Comparison of ENCODE assay signal across 10 cellular contexts in genomic region chr15:96336643-96337353, GRCh38. TPM values are rescaled to one million over a fixed set of nuclear protein-coding genes. Genes with fewer than 3 reads are reported as not detected.
DNase-seq lines count a peak whose midpoint lies in the region; ATAC-seq, FAIRE-seq and TF ChIP-seq lines count a peak whose summit lies in the region.
"Had no signal": no experiment of that assay in that cellular context is flagged by ENCODE, and none has a peak within 500 bp of the region (broad histone marks: within the 10 kb centered on the region; RNA-seq: fewer than 3 reads in every experiment).

No MANE protein-coding gene starts in this region.

- no peak overlapping the region for H2AFZ ChIP-seq in keratinocyte (ENCODE audit: control insufficient read depth, low read length)

- H3K4me1 ChIP-seq in HEK293 (ENCODE audit: control insufficient read depth, insufficient read depth, low read length), result peaks cover 22% of the 10 kb centered on the region
- H3K4me1 ChIP-seq in adrenal gland (replicated peaks in 1 of 2), result peaks cover 15 to 26% of the 10 kb centered on the region in 2 donors
- peaks cover 42% of the 10 kb centered on the region for H3K4me1 ChIP-seq in keratinocyte (ENCODE audit: control insufficient read depth, extremely low read depth, insufficient read depth, low read length)

- intact Hi-C loops in adrenal gland (cut with DNase I), result no loop called here
- intact Hi-C loops in activated T-helper 2 cell treated with anti-CD3 and anti-CD28 coated beads, Interferon-gamma antibody, Interleukin-2, Interleukin-4, amounts not matched to agents 10 μg/mL and 5 μg/mL and 100 μg/mL, durations not matched to agents 14 hours and 24 hours and 36 hours (cut with micrococcal nuclease), result loop anchor here (10.0 kb wide), 1 partner anchor 282 kb away; no protein-coding TSS in a partner anchor

- peak in 1 of 2 donors; percentile 34 for TF ChIP-seq POLR2A in adrenal gland (IDR thresholded peaks at IDR 0.05)

- no peak for ATAC-seq in GM18498 (IDR thresholded peaks at IDR 0.05; ENCODE audit: unreplicated experiment)
- ATAC-seq in HG03520 (IDR thresholded peaks at IDR 0.05; ENCODE audit: unreplicated experiment), result no peak

- dilution Hi-C loops in keratinocyte (cut with MboI; ENCODE audit: extremely low pct_ligation_motif_present, low sequenced_read_pairs), result no loop called here

- no peaks in the 10 kb centered on the region for H3K9me1 ChIP-seq in keratinocyte (ENCODE audit: control insufficient read depth, extremely low read depth, insufficient read depth, low read length)

- TF ChIP-seq CTCF in HEK293 (tag by site-specific recombination; IDR thresholded peaks at IDR 0.05) (no peak), adrenal gland (IDR thresholded peaks at IDR 0.05) (no peak), keratinocyte (optimal IDR thresholded peaks at IDR 0.05 in 1 of 3, IDR thresholded peaks at IDR 0.05 in 1 of 3, conservative IDR thresholded peaks at IDR 0.05 in 1 of 3; ENCODE audit: extremely low read depth in 1 of 3, insufficient read depth in 2 of 3, low read length in 3 of 3) (no peak)

- H3K4me2 ChIP-seq in keratinocyte (ENCODE audit: control insufficient read depth, extremely low read depth, insufficient read depth, low read depth, low read length), result peak overlapping the region; percentile 93

- no peaks in the 10 kb centered on the region for H4K20me1 ChIP-seq in keratinocyte (ENCODE audit: control insufficient read depth, extremely low read depth, insufficient read depth, low read length)

- H3K27me3 Mint-ChIP-seq in activated T-helper 2 cell treated with anti-CD3 and anti-CD28 coated beads, Interferon-gamma antibody, Interleukin-2, Interleukin-4, amounts not matched to agents 10 μg/mL and 5 μg/mL and 100 μg/mL, durations not matched to agents 14 hours and 24 hours and 36 hours (ENCODE audit: low read depth), result peaks cover 76% of the 10 kb centered on the region

- peak in 5 of 7 donors; percentile 13 to 45 (median 26) for DNase-seq in adrenal gland
- no peak for DNase-seq in keratinocyte (ENCODE audit: low read depth, low spot score)
- DNase-seq in AG20443 (ENCODE audit: low spot score), result no peak
- no peak for DNase-seq in activated T-helper 2 cell treated with anti-CD3 and anti-CD28 coated beads, Interferon-gamma antibody, Interleukin-2, Interleukin-4, amounts not matched to agents 10 μg/mL and 5 μg/mL and 100 μg/mL, durations not matched to agents 14 hours and 24 hours and 36 hours (ENCODE audit: low spot score)
- DNase-seq: foreskin melanocyte had no signal

- peaks cover 3 to 39% of the 10 kb centered on the region in 2 experiments; a peak in 2 of 3 replicates for H3K36me3 ChIP-seq in HEK293 (ENCODE audit: control insufficient read depth in 2 of 2, insufficient read depth in 1 of 2, low read length in 2 of 2)
- H3K36me3 ChIP-seq in adrenal gland (replicated peaks in 1 of 2), result peaks cover 0 to 43% of the 10 kb centered on the region in 2 donors
- peaks cover 17 to 28% of the 10 kb centered on the region in 2 experiments for H3K36me3 ChIP-seq in keratinocyte (ENCODE audit: control insufficient read depth in 2 of 2, extremely low read depth in 1 of 2, insufficient read depth in 2 of 2, low read length in 2 of 2)

- H3K4me3 ChIP-seq in HEK293 (ENCODE audit: low read depth, low read length) (peak overlapping the region; percentile 86), adrenal gland (peak overlapping the region in 3 of 4 donors; percentile 48 to 91 (median 82)), keratinocyte (ENCODE audit: control insufficient read depth in 2 of 3, extremely low read depth in 1 of 3, insufficient read depth in 2 of 3, low read depth in 1 of 3, low read length in 3 of 3) (peak overlapping the region; percentile 66 to 74 (median 70)), skin epidermis (peak overlapping the region; percentile 7 to 62 (median 48))

- H3K9me3 Mint-ChIP-seq in activated T-helper 2 cell treated with anti-CD3 and anti-CD28 coated beads, Interferon-gamma antibody, Interleukin-2, Interleukin-4, amounts not matched to agents 10 μg/mL and 5 μg/mL and 100 μg/mL, durations not matched to agents 14 hours and 24 hours and 36 hours, result no peaks in the 10 kb centered on the region

- peak overlapping the region; percentile 99 for H3K27ac ChIP-seq in HEK293 (ENCODE audit: extremely low read depth, low read depth, low read length)
- H3K27ac ChIP-seq in adrenal gland, result peak overlapping the region; percentile 78 to 95 (median 94)
- no peak overlapping the region for H3K27ac ChIP-seq in keratinocyte (ENCODE audit: control insufficient read depth, insufficient read depth, low read length)
- peak overlapping the region in 19 of 21 experiments; percentile 0 to 95 (median 57) for H3K27ac ChIP-seq in skin epidermis

- H3K27me3 ChIP-seq in adrenal gland (no peaks in the 10 kb centered on the region), keratinocyte (ENCODE audit: control insufficient read depth, extremely low read depth, insufficient read depth, low read length) (no peaks in the 10 kb centered on the region)

- CTCF ChIA-PET in HEK293 (lab: Yijun Ruan, JAX), result interaction anchor here (0.6 to 3.9 kb wide), 6 partner anchors 10 to 1053 kb away, joined by 3 to 23 read pairs (median 4); no protein-coding TSS in a partner anchor

- H3K4me1 Mint-ChIP-seq in activated T-helper 2 cell treated with anti-CD3 and anti-CD28 coated beads, Interferon-gamma antibody, Interleukin-2, Interleukin-4, amounts not matched to agents 10 μg/mL and 5 μg/mL and 100 μg/mL, durations not matched to agents 14 hours and 24 hours and 36 hours (ENCODE audit: low read depth), result no peaks in the 10 kb centered on the region

- H3K9me3 ChIP-seq in HEK293 (ENCODE audit: control insufficient read depth, insufficient read depth, low read depth, low read length) (no peaks in the 10 kb centered on the region), adrenal gland (replicated peaks in 1 of 3) (no peaks in the 10 kb centered on the region), keratinocyte (ENCODE audit: control insufficient read depth, low read depth, low read length) (no peaks in the 10 kb centered on the region)

- no peak overlapping the region for H3K9ac ChIP-seq in keratinocyte (ENCODE audit: control insufficient read depth, extremely low read depth, insufficient read depth, low read length)

- WGBS in adrenal gland, 4 donors, result 2 to 5% (median 4%) methylated on average over 9 of the region's 9 CpGs

- FAIRE-seq in keratinocyte (lab: Jason Lieb, UNC), result no peak

- H3K79me2 ChIP-seq in keratinocyte (ENCODE audit: control insufficient read depth, insufficient read depth, low read length), result peaks cover 98% of the 10 kb centered on the region

- H3K27ac Mint-ChIP-seq in activated T-helper 2 cell treated with anti-CD3 and anti-CD28 coated beads, Interferon-gamma antibody, Interleukin-2, Interleukin-4, amounts not matched to agents 10 μg/mL and 5 μg/mL and 100 μg/mL, durations not matched to agents 14 hours and 24 hours and 36 hours, result no peak overlapping the region
- H3K27ac Mint-ChIP-seq: IgD-negative memory B cell had no signal

- POLR2A ChIA-PET in HEK293 (lab: Yijun Ruan, JAX), result interaction anchor here (0.6 to 3.1 kb wide), 11 partner anchors 10 to 1787 kb away, joined by 3 to 24 read pairs (median 5); no protein-coding TSS in a partner anchor

- no peaks in the 10 kb centered on the region for H3K36me3 Mint-ChIP-seq in activated T-helper 2 cell treated with anti-CD3 and anti-CD28 coated beads, Interferon-gamma antibody, Interleukin-2, Interleukin-4, amounts not matched to agents 10 μg/mL and 5 μg/mL and 100 μg/mL, durations not matched to agents 14 hours and 24 hours and 36 hours (ENCODE audit: low read depth)

- no peak overlapping the region for H3K4me3 Mint-ChIP-seq in activated T-helper 2 cell treated with anti-CD3 and anti-CD28 coated beads, Interferon-gamma antibody, Interleukin-2, Interleukin-4, amounts not matched to agents 10 μg/mL and 5 μg/mL and 100 μg/mL, durations not matched to agents 14 hours and 24 hours and 36 hours (ENCODE audit: low read depth)
- H3K4me3 Mint-ChIP-seq: IgD-negative memory B cell had no signal

TF ChIP-seq in HEK293, 187 proteins besides CTCF, POLR2A, EP300 and RAD21 (continues in another document):
- TF ChIP-seq ZNF580 (tag by site-specific recombination; IDR thresholded peaks at IDR 0.05) (no peak), KLF10 (tag by site-specific recombination; IDR thresholded peaks at IDR 0.05) (no peak), ZNF302 (tag by site-specific recombination; IDR thresholded peaks at IDR 0.05; ENCODE audit: low read depth) (no peak), ZNF311 (tag by site-specific recombination; IDR thresholded peaks at IDR 0.05; ENCODE audit: borderline replicate concordance) (no peak), ZNF513 (tag by site-specific recombination; IDR thresholded peaks at IDR 0.05) (peak; percentile 78; the same call in 1 of the 2 replicates), ZNF19 (tag by site-specific recombination; IDR thresholded peaks at IDR 0.05; ENCODE audit: low read depth) (no peak)

RNA-seq across cellular contexts. Expression of gene NR2F2, which starts 6.3 kb away (rescaled TPM):
- 100 to 1,000 TPM in 2 of 8 donors, 10 to 100 TPM in 6; 22.3 to 113 (median 54.8) TPM for total RNA-seq in adrenal gland
- polyA plus RNA-seq in adrenal gland (10 to 100 TPM; 27.3 to 67.9 (median 37.3) TPM), keratinocyte (19.5 to 27.2 TPM (median 20.1 TPM) in 3 replicates)
- 9.7 TPM for polyA plus RNA-seq in keratinocyte (2011; ENCODE audit: low read depth)
- polyA plus RNA-seq in keratinocyte (2011; cell fraction: cytosol; rRNA removed), result 26.1 and 26.9 TPM in 2 replicates
- 40.5 and 46.0 TPM in 2 replicates for polyA plus RNA-seq in keratinocyte (2011; cell fraction: nucleus; rRNA removed)
- 17.2 and 43.5 TPM in 2 replicates for polyA plus RNA-seq in keratinocyte (2012; ENCODE audit: low replicate concordance)
- polyA minus RNA-seq in keratinocyte, result 12.0 to 19.7 TPM (median 19.2 TPM) in 3 replicates
- 38.4 TPM for polyA minus RNA-seq in keratinocyte (2011; cell fraction: cytosol; rRNA and poly(A)+ RNA removed)
- polyA minus RNA-seq in keratinocyte (2011; cell fraction: nucleus; rRNA and poly(A)+ RNA removed), result 24.0 and 24.7 TPM in 2 replicates
- total RNA-seq in activated T-helper 2 cell treated with anti-CD3 and anti-CD28 coated beads, Interferon-gamma antibody, Interleukin-2, Interleukin-4, amounts not matched to agents 10 μg/mL and 5 μg/mL and 100 μg/mL, durations not matched to agents 14 hours and 24 hours and 36 hours, result not detected in 2 replicates
- polyA plus RNA-seq: IgD-negative memory B cell had no signal

Comparison
In these comparisons a context has a peak if more than half of its experiments do, and no peak if none do; other contexts are left out.
1. DNase-seq: peak in adrenal gland (5 of 7); none in keratinocyte (single experiment), AG20443 (single experiment) and activated T-helper 2 cell treated with anti-CD3 and anti-CD28 coated beads, Interferon-gamma antibody, Interleukin-2, Interleukin-4, amounts not matched to agents 10 μg/mL and 5 μg/mL and 100 μg/mL, durations not matched to agents 14 hours and 24 hours and 36 hours (single experiment).
2. RNA of gene NR2F2, which starts 6.3 kb away (total RNA-seq): 22.3 to 113 TPM in adrenal gland; not detected in activated T-helper 2 cell treated with anti-CD3 and anti-CD28 coated beads, Interferon-gamma antibody, Interleukin-2, Interleukin-4, amounts not matched to agents 10 μg/mL and 5 μg/mL and 100 μg/mL, durations not matched to agents 14 hours and 24 hours and 36 hours; every median in the first group is over 10 times any median in the second.
3. Peak in every context shown above with its lines, with median percentiles within 50 percentile points of each other: H3K4me3 ChIP-seq.